ENCODE assay signal across 8 cellular contexts in genomic region chr17:7884581-7885356, GRCh38. TPM values are rescaled to one million over a fixed set of nuclear protein-coding genes. Genes with fewer than 3 reads are reported as not detected.
DNase-seq lines count a peak whose midpoint lies in the region; ATAC-seq and TF ChIP-seq lines count a peak whose summit lies in the region.

No MANE protein-coding gene starts in this region.

- H3K27ac Mint-ChIP-seq in activated naive CD8-positive, alpha-beta T cell treated with anti-CD3 and anti-CD28 coated beads for 36 hours, result peak overlapping the region; percentile 86

- H3K36me3 Mint-ChIP-seq in activated naive CD8-positive, alpha-beta T cell treated with anti-CD3 and anti-CD28 coated beads for 36 hours, result peaks cover 9% of the 10 kb centered on the region

- DNase-seq in GM13976 (ENCODE audit: low spot score) (peak; percentile 44), islet precursor cell (peak; percentile 58), SKM-1 treated with dmso at 0.1 percent for 144 hours (lab: John Stamatoyannopoulos, UW; ENCODE audit: unreplicated experiment) (no peak), mesenteric fat pad (ENCODE audit: low spot score) (no peak)
- peak; percentile 45 for DNase-seq in activated naive CD8-positive, alpha-beta T cell treated with anti-CD3 and anti-CD28 coated beads for 36 hours
- DNase-seq in stimulated activated CD8-positive, alpha-beta memory T cell treated with anti-CD3 and anti-CD28 coated beads, Interleukin-12 subunit alpha, Interleukin-12 subunit beta, amount 100 ng/mL, for 1 hour (ENCODE audit: low read depth), result peak; percentile 29

- no peaks in the 10 kb centered on the region for H3K27me3 ChIP-seq in OCI-LY1 (ENCODE audit: insufficient read depth, low read length)

- peaks cover 65% of the 10 kb centered on the region for H3K4me1 ChIP-seq in OCI-LY1 (ENCODE audit: insufficient read depth, low read length, severe bottlenecking)

- H3K9ac ChIP-seq in OCI-LY1 (ENCODE audit: low read length), result peak overlapping the region; percentile 98; the same call in 1 of the 2 replicates

- H3F3A ChIP-seq in OCI-LY1 (ENCODE audit: insufficient read depth, low read length), result peaks cover 12% of the 10 kb centered on the region; the same call in 1 of the 2 replicates

- H3K27me3 Mint-ChIP-seq in activated naive CD8-positive, alpha-beta T cell treated with anti-CD3 and anti-CD28 coated beads for 36 hours, result no peaks in the 10 kb centered on the region

- H3K9me2 ChIP-seq in OCI-LY1 (ENCODE audit: low read depth, low read length), result no peaks in the 10 kb centered on the region

- H3K9me3 Mint-ChIP-seq in activated naive CD8-positive, alpha-beta T cell treated with anti-CD3 and anti-CD28 coated beads for 36 hours, result no peaks in the 10 kb centered on the region

- H3K4me2 ChIP-seq in OCI-LY1 (ENCODE audit: low read length), result no peak overlapping the region

- no peak for ATAC-seq in GM21528 (IDR thresholded peaks at IDR 0.05; ENCODE audit: low FRiP score, unreplicated experiment)

- H3K36me3 ChIP-seq in OCI-LY1 (ENCODE audit: insufficient read depth, low read length), result peaks cover 24% of the 10 kb centered on the region; the same call in 1 of the 2 replicates

- H3K4me1 Mint-ChIP-seq in activated naive CD8-positive, alpha-beta T cell treated with anti-CD3 and anti-CD28 coated beads for 36 hours, result no peaks in the 10 kb centered on the region

- no peaks in the 10 kb centered on the region for H4K20me1 ChIP-seq in OCI-LY1 (ENCODE audit: insufficient read depth, low read length)

- peak overlapping the region; percentile 98 for H3K4me3 ChIP-seq in OCI-LY1 (ENCODE audit: low read depth, low read length, poor library complexity, severe bottlenecking)

- in situ Hi-C loops in GM13976 (cut with MboI; ENCODE audit: low sequenced_read_pairs, unreplicated experiment), result no loop called here

- H3K9me3 ChIP-seq in OCI-LY1 (ENCODE audit: low read length), result no peaks in the 10 kb centered on the region

- no peak for TF ChIP-seq CTCF in GM13976 (IDR thresholded peaks at IDR 0.05; ENCODE audit: borderline replicate concordance, control extremely low read depth, extremely low read depth, insufficient read depth, missing control alignments)
- no peak for TF ChIP-seq CTCF in OCI-LY1 (IDR thresholded peaks at IDR 0.05; ENCODE audit: low read length)

- peaks cover 21% of the 10 kb centered on the region for H3K79me2 ChIP-seq in OCI-LY1 (ENCODE audit: insufficient read depth, low read length)

- no peak overlapping the region for H2AFZ ChIP-seq in OCI-LY1 (ENCODE audit: low read length)

- H3K4me3 Mint-ChIP-seq in activated naive CD8-positive, alpha-beta T cell treated with anti-CD3 and anti-CD28 coated beads for 36 hours, result peak overlapping the region; percentile 79

- peak overlapping the region; percentile 97 for H3K27ac ChIP-seq in OCI-LY1 (ENCODE audit: low read depth, low read length, poor library complexity, severe bottlenecking)

RNA-seq across cellular contexts. Expression of gene CHD3, which starts 3.8 kb away (rescaled TPM):
- total RNA-seq in activated naive CD8-positive, alpha-beta T cell treated with anti-CD3 and anti-CD28 coated beads for 36 hours, result 100 to 1,000 TPM; 123 to 129 TPM
- total RNA-seq in mesenteric fat pad, result 40.9 TPM

RNA-seq across cellular contexts. Expression of gene CYB5D1, which starts 27.0 kb away (rescaled TPM):
- 10 to 100 TPM; 18.6 to 20.1 TPM for total RNA-seq in activated naive CD8-positive, alpha-beta T cell treated with anti-CD3 and anti-CD28 coated beads for 36 hours
- 16.7 TPM for total RNA-seq in mesenteric fat pad

RNA-seq across cellular contexts. Expression of gene NAA38, which starts 27.4 kb away (rescaled TPM):
- 10 to 100 TPM; 65.2 to 66.6 TPM for total RNA-seq in activated naive CD8-positive, alpha-beta T cell treated with anti-CD3 and anti-CD28 coated beads for 36 hours
- 68.3 TPM for total RNA-seq in mesenteric fat pad

RNA-seq across cellular contexts. Expression of gene TMEM88, which starts 29.9 kb away (rescaled TPM):
- total RNA-seq in activated naive CD8-positive, alpha-beta T cell treated with anti-CD3 and anti-CD28 coated beads for 36 hours, result 1 to 10 TPM; 4.2 to 4.8 TPM
- total RNA-seq in mesenteric fat pad, result 34.2 TPM

RNA-seq across cellular contexts. Expression of gene RNF227, which starts 31.3 kb away (rescaled TPM):
- total RNA-seq in activated naive CD8-positive, alpha-beta T cell treated with anti-CD3 and anti-CD28 coated beads for 36 hours, result 1 to 10 TPM; 4.0 to 4.1 TPM
- 0.80 TPM for total RNA-seq in mesenteric fat pad

Comparison
In these comparisons a context has a peak if more than half of its experiments do, and no peak if none do; other contexts are left out.
1. DNase-seq: peak in GM13976 (single experiment), activated naive CD8-positive, alpha-beta T cell treated with anti-CD3 and anti-CD28 coated beads for 36 hours (single experiment), islet precursor cell (single experiment) and stimulated activated CD8-positive, alpha-beta memory T cell treated with anti-CD3 and anti-CD28 coated beads, Interleukin-12 subunit alpha, Interleukin-12 subunit beta, amount 100 ng/mL, for 1 hour (single experiment); none in SKM-1 treated with dmso at 0.1 percent for 144 hours (single experiment) and mesenteric fat pad (single experiment).